Comparison of ENCODE assay signal across 1 cellular context in genomic region chr16:15925631-15926030, GRCh38.
TF ChIP-seq lines count a peak whose summit lies in the region.

No MANE protein-coding gene starts in this region.

TF ChIP-seq in HepG2, 621 proteins besides CTCF, POLR2A, EP300 and RAD21:
- TF ChIP-seq, protein P1, sequence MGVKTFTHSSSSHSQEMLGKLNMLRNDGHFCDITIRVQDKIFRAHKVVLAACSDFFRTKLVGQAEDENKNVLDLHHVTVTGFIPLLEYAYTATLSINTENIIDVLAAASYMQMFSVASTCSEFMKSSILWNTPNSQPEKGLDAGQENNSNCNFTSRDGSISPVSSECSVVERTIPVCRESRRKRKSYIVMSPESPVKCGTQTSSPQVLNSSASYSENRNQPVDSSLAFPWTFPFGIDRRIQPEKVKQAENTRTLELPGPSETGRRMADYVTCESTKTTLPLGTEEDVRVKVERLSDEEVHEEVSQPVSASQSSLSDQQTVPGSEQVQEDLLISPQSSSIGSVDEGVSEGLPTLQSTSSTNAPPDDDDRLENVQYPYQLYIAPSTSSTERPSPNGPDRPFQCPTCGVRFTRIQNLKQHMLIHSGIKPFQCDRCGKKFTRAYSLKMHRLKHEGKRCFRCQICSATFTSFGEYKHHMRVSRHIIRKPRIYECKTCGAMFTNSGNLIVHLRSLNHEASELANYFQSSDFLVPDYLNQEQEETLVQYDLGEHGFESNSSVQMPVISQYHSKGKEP (CRISPR knock-in tag; IDR thresholded peaks at IDR 0.05) = no peak
- 0 out of 2 replicates have a peak, but pooled peaks have one; percentile 25 for TF ChIP-seq KMT2A (CRISPR knock-in tag; IDR thresholded peaks at IDR 0.05)
- peak; percentile 49; the same call in 1 of the 2 replicates for TF ChIP-seq ZNF33B (CRISPR knock-in tag; IDR thresholded peaks at IDR 0.05)
